16 cellular contexts compared by ENCODE assay signal in the genomic region with DNA sequence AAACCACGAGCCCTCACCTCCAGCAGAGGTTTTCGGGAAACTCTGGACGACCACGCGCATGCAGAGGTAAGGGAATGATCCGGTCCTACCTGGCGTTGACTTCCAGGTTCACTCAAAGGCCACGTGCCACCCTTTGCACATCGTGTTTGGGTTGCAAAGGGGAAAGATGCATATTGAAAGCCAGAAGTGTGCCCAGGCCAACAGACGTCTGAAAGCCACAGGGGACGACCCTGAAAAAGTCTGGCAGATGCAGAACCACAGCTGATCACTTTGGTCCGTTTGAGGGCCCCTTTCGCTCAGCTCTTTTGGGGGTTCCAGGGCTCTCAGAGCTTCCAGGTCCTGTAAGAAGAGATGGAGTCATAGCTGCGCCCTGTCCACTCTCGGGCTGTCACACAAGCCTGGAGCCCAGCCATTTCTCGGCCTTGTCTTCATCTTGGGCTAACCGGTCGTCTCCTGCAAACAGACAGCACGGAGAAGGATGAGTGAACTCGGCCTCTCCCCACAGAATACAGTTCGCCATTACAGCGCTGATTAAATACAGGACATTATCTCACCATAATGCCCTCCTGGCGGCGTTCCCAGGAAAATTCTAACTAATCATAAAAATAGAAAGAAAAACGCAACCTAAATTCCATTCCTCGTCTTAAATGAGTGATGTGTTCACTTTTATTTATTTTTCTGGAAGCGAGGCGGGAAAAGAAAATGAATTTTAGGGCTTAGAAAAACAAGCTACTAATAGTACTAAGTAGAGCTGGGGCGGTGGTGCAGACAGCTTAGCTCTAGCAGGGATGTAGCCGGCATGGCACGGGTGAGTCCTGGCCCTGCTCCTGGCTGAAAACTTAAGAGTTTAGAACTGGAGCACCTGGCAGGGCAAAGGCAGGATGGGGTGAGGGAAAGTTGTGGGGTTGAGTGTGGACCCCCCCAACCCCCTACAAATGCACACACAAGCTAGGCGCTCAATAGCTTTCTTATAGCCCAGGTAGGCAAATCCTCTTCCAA. TPM values are rescaled to one million over a fixed set of nuclear protein-coding genes. Genes with fewer than 3 reads are reported as not detected.
A peak's percentile ranks its signal among the peaks of the same experiment; 100 is the strongest.
DNase-seq lines count a peak whose midpoint lies in the region; ATAC-seq, FAIRE-seq and TF ChIP-seq lines count a peak whose summit lies in the region.
"Had no signal": no experiment of that assay in that cellular context is flagged by ENCODE, and none has a peak within 500 bp of the region (broad histone marks: within the 10 kb centered on the region; RNA-seq: fewer than 3 reads in every experiment).

No MANE protein-coding gene starts in this region.

- no peak for TF ChIP-seq RAD21 in A549 (conservative IDR thresholded peaks at IDR 0.05 in 1 of 2, IDR thresholded peaks at IDR 0.05 in 1 of 2)
- no peak for TF ChIP-seq RAD21 in H1 (IDR thresholded peaks at IDR 0.05 in 1 of 2, conservative IDR thresholded peaks at IDR 0.05 in 1 of 2; ENCODE audit: low read depth in 2 of 2, low read length in 2 of 2)

- 0 out of 2 replicates have a peak overlapping the region, but pooled peaks have one; percentile 53 for H2AK5ac ChIP-seq in H1 (ENCODE audit: low read depth, low read length)

- H3K4me1 ChIP-seq in A549, result peaks cover 36% of the 10 kb centered on the region
- no peaks in the 10 kb centered on the region for H3K4me1 ChIP-seq in H1 (replicated peaks in 1 of 4; ENCODE audit: control insufficient read depth in 3 of 4, insufficient read depth in 4 of 4, low read length in 3 of 4)
- peaks cover 0 to 6% (median 2%) of the 10 kb centered on the region in 4 donors for H3K4me1 ChIP-seq in transverse colon
- no peaks in the 10 kb centered on the region for H3K4me1 ChIP-seq in vagina
- H3K4me1 ChIP-seq: breast epithelium, lower lobe of right lung had no signal

- no peak overlapping the region for H3K9ac ChIP-seq in H1 (replicated peaks in 1 of 4; ENCODE audit: extremely low read depth in 1 of 4, low read depth in 3 of 4, low read length in 3 of 4)

- no peak overlapping the region for H3K18ac ChIP-seq in H1 (ENCODE audit: extremely low read depth, low read length)

- peak overlapping the region; percentile 23 to 76 (median 74) for H3K27ac Mint-ChIP-seq in nephron
- H3K27ac Mint-ChIP-seq: GM23338; IgD-negative memory B cell; stimulated activated naive B cell treated with anti-CD40 and anti-IgM and Interleukin-4, amounts not matched to agents 10 μg/mL and 1 μg/mL and 100 μg/mL, for 72 hours had no signal

- H4K8ac ChIP-seq in H1 (ENCODE audit: extremely low read depth, insufficient read depth, low read length), result no peak overlapping the region

- H3K56ac ChIP-seq in H1 (replicated peaks; ENCODE audit: insufficient read length, low read depth, low read length), result no peak overlapping the region

- no peaks in the 10 kb centered on the region for H3K36me3 ChIP-seq in H1 (ENCODE audit: control insufficient read depth in 2 of 4, insufficient read depth in 4 of 4, low read length in 3 of 4)
- H3K36me3 ChIP-seq in transverse colon, result no peaks in the 10 kb centered on the region
- H3K36me3 ChIP-seq in vagina, result no peaks in the 10 kb centered on the region
- H3K36me3 ChIP-seq: breast epithelium, lower lobe of right lung had no signal

- no peaks in the 10 kb centered on the region for H4K20me1 ChIP-seq in H1 (replicated peaks in 1 of 2; ENCODE audit: control insufficient read depth in 1 of 2, insufficient read depth in 2 of 2, low read length in 2 of 2)

- no peaks in the 10 kb centered on the region for H3K36me3 Mint-ChIP-seq in nephron (ENCODE audit: low read depth)
- H3K36me3 Mint-ChIP-seq: IgD-negative memory B cell; stimulated activated naive B cell treated with anti-CD40 and anti-IgM and Interleukin-4, amounts not matched to agents 10 μg/mL and 1 μg/mL and 100 μg/mL, for 72 hours had no signal

- CTCF ChIA-PET in A549 (lab: Yijun Ruan, JAX) (interaction anchor here (0.6 to 1.5 kb wide), 3 partner anchors 9 to 79 kb away, joined by 3 to 5 read pairs (median 3); no protein-coding TSS in a partner anchor), H1 (lab: Charles Lee; ENCODE audit: partially characterized antibody) (interaction anchor here (0.6 to 1.2 kb wide), 3 partner anchors 8 to 105 kb away, joined by 3 read pairs; no protein-coding TSS in a partner anchor)

- H3K79me1 ChIP-seq in H1 (ENCODE audit: low read depth, low read length), result no peaks in the 10 kb centered on the region

- H3K23ac ChIP-seq in H1 (ENCODE audit: insufficient read length), result no peak overlapping the region

- H3K9me3 ChIP-seq in A549 (no peaks in the 10 kb centered on the region), H1 (ENCODE audit: insufficient read depth in 2 of 2, low read depth in 1 of 2, low read length in 1 of 2) (no peaks in the 10 kb centered on the region), transverse colon (no peaks in the 10 kb centered on the region), vagina (no peaks in the 10 kb centered on the region)
- H3K9me3 ChIP-seq: breast epithelium, lower lobe of right lung had no signal

- H2BK20ac ChIP-seq in H1 (ENCODE audit: low read length), result no peak overlapping the region

- H2BK120ac ChIP-seq in H1 (replicated peaks; ENCODE audit: low read depth, low read length), result no peak overlapping the region

- no peak for DNase-seq in A549 (ENCODE audit: low read depth in 1 of 2, low spot score in 1 of 2)
- peak; percentile 19 for DNase-seq in NCI-H69 (lab: John Stamatoyannopoulos, UW)
- no peak for DNase-seq in H1 (ENCODE audit: low read depth in 1 of 2, low spot score in 2 of 2)
- no peak for DNase-seq in transverse colon
- DNase-seq in vagina (ENCODE audit: extremely low spot score in 2 of 2), result no peak
- DNase-seq: activated gamma-delta T cell treated with Interleukin-2 at 50 U/mL for 16 hours; lower lobe of right lung; NCI-H1417; NCI-H226; stimulated activated naive B cell treated with anti-CD40 and anti-IgM and Interleukin-4, amounts not matched to agents 10 μg/mL and 1 μg/mL and 100 μg/mL, for 72 hours had no signal

- ATAC-seq in A549 (no peak), GM18498 (IDR thresholded peaks at IDR 0.05; ENCODE audit: unreplicated experiment) (no peak), GM21390 (IDR thresholded peaks at IDR 0.05; ENCODE audit: unreplicated experiment) (no peak)
- ATAC-seq: GM23338; lower lobe of right lung; stimulated activated naive B cell treated with anti-CD40 and anti-IgM and Interleukin-4, amounts not matched to agents 10 μg/mL and 1 μg/mL and 100 μg/mL, for 72 hours had no signal

- no peak overlapping the region for H3K4me2 ChIP-seq in A549
- H3K4me2 ChIP-seq in H1 (ENCODE audit: insufficient read depth in 1 of 2, low read depth in 2 of 2, low read length in 2 of 2), result no peak overlapping the region
- H3K4me2 ChIP-seq: GM23338 had no signal

- no peak overlapping the region for H2BK12ac ChIP-seq in H1 (ENCODE audit: low read depth, low read length)

- no peak for TF ChIP-seq EP300 in A549 (IDR thresholded peaks at IDR 0.05)
- no peak for TF ChIP-seq EP300 in H1 (IDR thresholded peaks at IDR 0.05; ENCODE audit: borderline replicate concordance in 1 of 2, low read depth in 2 of 2, low read length in 2 of 2)
- no peak for TF ChIP-seq EP300 in transverse colon (IDR thresholded peaks at IDR 0.05; ENCODE audit: low read depth)

- H2BK5ac ChIP-seq in H1 (ENCODE audit: low read depth, low read length), result no peak overlapping the region

- no peak for FAIRE-seq in A549 (lab: Jason Lieb, UNC)
- FAIRE-seq in H1 (lab: Jason Lieb, UNC), result no peak

- H3K4me3 ChIP-seq in A549 (no peak overlapping the region), H1 (ENCODE audit: extremely low read depth in 1 of 4, insufficient read depth in 2 of 4, low read depth in 3 of 4, low read length in 4 of 4) (no peak overlapping the region), transverse colon (no peak overlapping the region), vagina (no peak overlapping the region)
- H3K4me3 ChIP-seq: breast epithelium, GM23338, lower lobe of right lung had no signal

- H3K27ac ChIP-seq in A549, result peak overlapping the region; percentile 82 to 85; a peak in 5 of 6 replicates
- no peak overlapping the region for H3K27ac ChIP-seq in H1 (ENCODE audit: low read depth, low read length)
- H3K27ac ChIP-seq in transverse colon, result no peak overlapping the region
- H3K27ac ChIP-seq in vagina, result no peak overlapping the region
- H3K27ac ChIP-seq: breast epithelium, lower lobe of right lung had no signal

- 88% methylated on average over 32 of the region's 32 CpGs for WGBS in A549 (ENCODE audit: missing lambda C conversion rate)
- WGBS in H1 (ENCODE audit: extremely low coverage in 1 of 2, insufficient coverage in 1 of 2, insufficient read length in 1 of 2, insufficient replicate concordance in 2 of 2, low coverage in 1 of 2, low lambda C conversion rate in 2 of 2, missing lambda C conversion rate in 1 of 2), 2 experiments, result 93% methylated on average over 32 of the region's 32 CpGs; no CpG with 5 or more reads in 1 of the 2 experiments
- WGBS in transverse colon (ENCODE audit: low coverage in 1 of 2), 2 donors, result 64 to 71% methylated on average over 11 to 32 of the region's 32 CpGs

- no peaks in the 10 kb centered on the region for H3K9me3 Mint-ChIP-seq in nephron
- H3K9me3 Mint-ChIP-seq: GM23338; IgD-negative memory B cell; stimulated activated naive B cell treated with anti-CD40 and anti-IgM and Interleukin-4, amounts not matched to agents 10 μg/mL and 1 μg/mL and 100 μg/mL, for 72 hours had no signal

- no peaks in the 10 kb centered on the region for H3K23me2 ChIP-seq in H1 (ENCODE audit: low read depth, low read length)

- H3K4me3 Mint-ChIP-seq in nephron, result no peak overlapping the region
- H3K4me3 Mint-ChIP-seq: GM23338; IgD-negative memory B cell; stimulated activated naive B cell treated with anti-CD40 and anti-IgM and Interleukin-4, amounts not matched to agents 10 μg/mL and 1 μg/mL and 100 μg/mL, for 72 hours had no signal

- H4K5ac ChIP-seq in H1 (ENCODE audit: insufficient read length, low read depth, low read length), result no peak overlapping the region

- H3K27me3 ChIP-seq in H1 (replicated peaks in 1 of 4; ENCODE audit: control insufficient read depth in 3 of 4, extremely low read depth in 1 of 4, insufficient read depth in 3 of 4, low read length in 3 of 4) (peaks cover 0 to 3% (median 0%) of the 10 kb centered on the region in 4 experiments; a peak in 1 of 7 replicates), transverse colon (peaks cover 20% of the 10 kb centered on the region), vagina (no peaks in the 10 kb centered on the region)

- no peaks in the 10 kb centered on the region for H3K79me2 ChIP-seq in H1 (ENCODE audit: control insufficient read depth in 1 of 2, insufficient read depth in 2 of 2, low read length in 2 of 2)

- TF ChIP-seq CTCF in A549 (IDR thresholded peaks at IDR 0.05), result no peak
- TF ChIP-seq CTCF in H1 (IDR thresholded peaks at IDR 0.05; ENCODE audit: control extremely low read depth in 1 of 3, insufficient read depth in 1 of 3, low read depth in 1 of 3, low read length in 3 of 3), result no peak
- TF ChIP-seq CTCF in nephron (IDR thresholded peaks at IDR 0.05; ENCODE audit: unreplicated experiment in 3 of 3), result no peak
- TF ChIP-seq CTCF in transverse colon (IDR thresholded peaks at IDR 0.05), result no peak
- no peak for TF ChIP-seq CTCF in vagina (IDR thresholded peaks at IDR 0.05)

- H2BK15ac ChIP-seq in H1 (ENCODE audit: low read length), result no peak overlapping the region

- peaks cover 5% of the 10 kb centered on the region for H3K27me3 Mint-ChIP-seq in nephron (ENCODE audit: low read depth)

- no peak overlapping the region for H4K91ac ChIP-seq in H1 (replicated peaks; ENCODE audit: insufficient read length, low read length)

- in situ Hi-C loops in transverse colon (cut with MboI; ENCODE audit: low pct_ligation_motif_present in 1 of 4, low pct_unique_long_range_greater_than_20kb in 1 of 4, low sequenced_read_pairs in 3 of 4), result no loop called here

- H3K14ac ChIP-seq in H1 (ENCODE audit: insufficient read length), result no peak overlapping the region

- H3K4me1 Mint-ChIP-seq in nephron, result peaks cover 34% of the 10 kb centered on the region
- H3K4me1 Mint-ChIP-seq: IgD-negative memory B cell had no signal

- no peak overlapping the region for H2AFZ ChIP-seq in H1 (ENCODE audit: low read length)

- intact Hi-C loops in transverse colon (cut with DNase I; ENCODE audit: low total_unique reads), result no loop called here
- intact Hi-C loops in vagina (cut with DNase I), result no loop called here

- TF ChIP-seq POLR2A in A549 (IDR thresholded peaks at IDR 0.05; ENCODE audit: low read length), result no peak
- TF ChIP-seq POLR2A in H1 (IDR thresholded peaks at IDR 0.05; ENCODE audit: control extremely low read depth in 1 of 2, low read depth in 2 of 2, low read length in 2 of 2), result no peak
- TF ChIP-seq POLR2A in transverse colon (IDR thresholded peaks at IDR 0.05), result no peak
- no peak for TF ChIP-seq POLR2A in vagina (IDR thresholded peaks at IDR 0.05)

- no peak overlapping the region for H3K4ac ChIP-seq in H1 (replicated peaks; ENCODE audit: insufficient read length, low read depth, low read length)

- POLR2A ChIA-PET in A549 (lab: Yijun Ruan, JAX), result interaction anchor here (0.6 kb wide), 1 partner anchor 92 kb away, joined by 3 read pairs; no protein-coding TSS in a partner anchor
- POLR2A ChIA-PET in H1 (lab: Charles Lee; ENCODE audit: partially characterized antibody), result interaction anchor here (1.0 kb wide), 1 partner anchor 20 kb away, joined by 3 read pairs; no protein-coding TSS in a partner anchor

RNA-seq across cellular contexts. Expression of gene ZFHX3, which starts 45.5 kb away (rescaled TPM):
- polyA plus RNA-seq in A549 (2011; rRNA removed) (6.5 and 11.0 TPM in 2 replicates), A549 (2017; fragmentation: RNase III; extraction: RNeasy Plus Mini Kit Qiagen cat#74134 plus additional on column Dnase treatment) (3.9 to 4.0 TPM (median 3.9 TPM) in 3 replicates), H1 (2011; rRNA removed) (0.08 and 0.11 TPM in 2 replicates)
- polyA plus RNA-seq in A549 (2012; cell fraction: cytosol; rRNA removed), result 2.9 and 4.0 TPM in 2 replicates
- polyA plus RNA-seq in A549 (2012; cell fraction: nucleus; rRNA removed), result 4.6 and 5.1 TPM in 2 replicates
- 25.9 and 28.7 TPM in 2 replicates for polyA minus RNA-seq in A549 (2011; rRNA and poly(A)+ RNA removed)
- total RNA-seq in H1 (2021; fragmentation: NEBNext Ultra II Directional; extraction: Animal tissue kit (Norgen Biotek cat#: 25700)), result 0.90 and 0.99 TPM in 2 replicates
- polyA plus RNA-seq in H1 (2011; cell fraction: cytosol; rRNA removed), result 0.09 TPM
- 0.27 TPM for polyA plus RNA-seq in H1 (2011; cell fraction: nucleus; rRNA removed)
- 0.71 to 1.2 TPM (median 1.0 TPM) in 4 replicates for polyA plus RNA-seq in H1 (2012, experiment 1 of 2)
- polyA plus RNA-seq in H1 (2012, experiment 2 of 2), result 0.04 TPM
- polyA plus RNA-seq in H1 (2013, experiment 1 of 2), result 0.30 TPM
- 0.26 TPM for polyA plus RNA-seq in H1 (2013, experiment 2 of 2)
- polyA minus RNA-seq in H1 (2011; rRNA and poly(A)+ RNA removed), result 0.41 and 0.57 TPM in 2 replicates
- polyA minus RNA-seq in H1 (2011; cell fraction: cytosol; rRNA and poly(A)+ RNA removed), result 0.44 TPM
- 0.90 TPM for polyA minus RNA-seq in H1 (2011; cell fraction: nucleus; rRNA and poly(A)+ RNA removed)
- total RNA-seq in transverse colon (10 to 100 TPM; 12.3 to 23.7 (median 15.3) TPM), vagina (28.0 TPM)

Comparison
In these comparisons a context has a peak if more than half of its experiments do, and no peak if none do; other contexts are left out.
1. H3K27ac ChIP-seq: peak in A549 (2 of 2); none in H1 (single experiment), transverse colon (0 of 4) and vagina (single experiment).